ENCODE assay signal across 11 cellular contexts in the genomic region with DNA sequence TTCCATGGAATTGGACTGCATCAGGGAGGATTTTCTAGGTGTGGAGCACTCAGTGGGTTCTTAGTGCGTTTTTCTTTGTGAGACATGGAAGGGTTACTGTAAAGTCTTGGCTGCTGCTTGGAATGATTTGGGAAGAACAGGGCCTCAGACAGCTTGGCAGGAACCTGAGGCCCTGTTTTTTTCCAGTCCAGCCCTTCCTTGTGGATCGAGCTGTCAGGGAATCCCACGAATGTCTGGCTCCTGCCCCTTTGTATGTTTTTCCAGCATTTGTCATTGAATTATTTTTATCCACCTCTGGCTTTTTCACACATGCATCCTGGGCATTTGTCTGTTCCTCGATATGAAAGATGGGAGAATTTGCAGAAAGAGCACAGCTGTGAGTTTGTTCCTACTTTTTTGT.
DNase-seq lines count a peak whose midpoint lies in the region; ATAC-seq, FAIRE-seq and TF ChIP-seq lines count a peak whose summit lies in the region.
"Had no signal": no experiment of that assay in that cellular context is flagged by ENCODE, and none has a peak within 500 bp of the region (broad histone marks: within the 10 kb centered on the region; RNA-seq: fewer than 3 reads in every experiment).

No MANE protein-coding gene starts in this region.

- no peak for TF ChIP-seq POLR2A in vagina (IDR thresholded peaks at IDR 0.05)

- no peaks in the 10 kb centered on the region; the same call in 1 of the 2 replicates for H3K36me3 Mint-ChIP-seq in WTC11

- H3K27ac Mint-ChIP-seq in WTC11: peak overlapping the region; percentile 66; the same call in 1 of the 2 replicates
- H3K27ac Mint-ChIP-seq: activated naive CD8-positive, alpha-beta T cell treated with anti-CD3 and anti-CD28 coated beads for 36 hours had no signal

- H3K27me3 ChIP-seq in osteoblast (ENCODE audit: insufficient read depth, low read length): no peaks in the 10 kb centered on the region
- no peaks in the 10 kb centered on the region for H3K27me3 ChIP-seq in vagina
- H3K27me3 ChIP-seq: suprapubic skin had no signal

- intact Hi-C loops in vagina (cut with DNase I): loop anchor here (2.0 kb wide), 1 partner anchor 45 kb away; no protein-coding TSS in a partner anchor

- H3K4me3 ChIP-seq in fibroblast of the aortic adventitia (ENCODE audit: low read depth, low read length) (no peak overlapping the region), osteoblast (ENCODE audit: insufficient read depth, low read length) (no peak overlapping the region), vagina (no peak overlapping the region)
- H3K4me3 ChIP-seq: suprapubic skin had no signal

- DNase-seq in WTC11 (ENCODE audit: low spot score) (no peak), fibroblast of the aortic adventitia (ENCODE audit: low read depth) (peak; percentile 91), osteoblast (ENCODE audit: insufficient read length, low spot score, missing footprints) (no peak), vagina (ENCODE audit: extremely low spot score in 2 of 2) (no peak), NCI-H774 (lab: John Stamatoyannopoulos, UW) (no peak), left lobe of liver (ENCODE audit: low spot score) (no peak), urothelium cell line (ENCODE audit: low spot score) (no peak)
- DNase-seq: activated naive CD8-positive, alpha-beta T cell treated with anti-CD3 and anti-CD28 coated beads for 36 hours; NCI-H2081 treated with DMSO at 0.1 percent for 48 hours had no signal

- H2AFZ ChIP-seq in osteoblast (ENCODE audit: low read length): peak overlapping the region; percentile 81

- H3K9me3 ChIP-seq in osteoblast (ENCODE audit: low read depth, low read length) (no peaks in the 10 kb centered on the region), vagina (no peaks in the 10 kb centered on the region)
- H3K9me3 ChIP-seq: suprapubic skin had no signal

- H4K20me1 ChIP-seq in osteoblast (ENCODE audit: insufficient read depth, low read length): no peaks in the 10 kb centered on the region

- no peak for FAIRE-seq in urothelium cell line (lab: Jason Lieb, UNC)
- FAIRE-seq: GM12891 had no signal

- H3K4me2 ChIP-seq in osteoblast (ENCODE audit: insufficient read depth, low read length): peak overlapping the region; percentile 67

- H3K9me3 Mint-ChIP-seq in WTC11: no peaks in the 10 kb centered on the region
- H3K9me3 Mint-ChIP-seq: activated naive CD8-positive, alpha-beta T cell treated with anti-CD3 and anti-CD28 coated beads for 36 hours had no signal

- CTCF ChIA-PET in WTC11 (lab: Charles Lee): interaction anchor here (1.4 kb wide), 1 partner anchor 37 kb away, joined by 4 read pairs; no protein-coding TSS in a partner anchor

- H3K27me3 Mint-ChIP-seq in WTC11 (ENCODE audit: low read depth): no peaks in the 10 kb centered on the region
- H3K27me3 Mint-ChIP-seq: activated naive CD8-positive, alpha-beta T cell treated with anti-CD3 and anti-CD28 coated beads for 36 hours had no signal

- no peak for TF ChIP-seq CTCF in WTC11 (IDR thresholded peaks at IDR 0.05)
- no peak for TF ChIP-seq CTCF in fibroblast of the aortic adventitia (IDR thresholded peaks at IDR 0.05; ENCODE audit: insufficient read depth, low read length)
- TF ChIP-seq CTCF in osteoblast (IDR thresholded peaks at IDR 0.05; ENCODE audit: extremely low read depth, low read depth, low read length): no peak
- TF ChIP-seq CTCF in vagina (IDR thresholded peaks at IDR 0.05): no peak

- no peaks in the 10 kb centered on the region for H3K4me1 Mint-ChIP-seq in WTC11

- no peak overlapping the region for H3K4me3 Mint-ChIP-seq in WTC11
- H3K4me3 Mint-ChIP-seq: activated naive CD8-positive, alpha-beta T cell treated with anti-CD3 and anti-CD28 coated beads for 36 hours had no signal

- peak overlapping the region; percentile 95 for H3K27ac ChIP-seq in osteoblast (ENCODE audit: low read depth, low read length)
- peak overlapping the region; percentile 76 for H3K27ac ChIP-seq in vagina

- H3K4me1 ChIP-seq in osteoblast (ENCODE audit: insufficient read depth, low read length): peaks cover 33% of the 10 kb centered on the region
- H3K4me1 ChIP-seq in vagina: peaks cover 27% of the 10 kb centered on the region

- ATAC-seq in WTC11: no peak
- no peak for ATAC-seq in left lobe of liver

- H3K79me2 ChIP-seq in osteoblast (ENCODE audit: insufficient read depth, low read length): no peaks in the 10 kb centered on the region

- POLR2A ChIA-PET in WTC11 (lab: Charles Lee): no interaction called here

- H3K36me3 ChIP-seq in osteoblast (ENCODE audit: insufficient read depth, low read length) (peaks cover 6% of the 10 kb centered on the region), vagina (peaks cover 0 to 6% of the 10 kb centered on the region in 2 donors)

TF ChIP-seq in WTC11, 78 proteins besides CTCF, POLR2A, EP300 and RAD21 (continues in another document):
- TF ChIP-seq ZNF263 (CRISPR knock-in tag; IDR thresholded peaks at IDR 0.05; ENCODE audit: low read depth) (no peak), GTF2I (CRISPR knock-in tag; conservative IDR thresholded peaks at IDR 0.05) (no peak), ATF1 (CRISPR knock-in tag; IDR thresholded peaks at IDR 0.05) (no peak), GABPB1 (CRISPR knock-in tag; IDR thresholded peaks at IDR 0.05) (no peak), KAT7 (CRISPR knock-in tag; IDR thresholded peaks at IDR 0.05; ENCODE audit: borderline replicate concordance) (no peak), HMGA2 (CRISPR knock-in tag; IDR thresholded peaks at IDR 0.05) (no peak), ZNF121 (CRISPR knock-in tag; IDR thresholded peaks at IDR 0.05) (no peak), SOX15 (CRISPR knock-in tag; IDR thresholded peaks at IDR 0.05) (no peak), ZNF671 (CRISPR knock-in tag; IDR thresholded peaks at IDR 0.05) (no peak), CREM (CRISPR knock-in tag; IDR thresholded peaks at IDR 0.05) (no peak), SP1 (CRISPR knock-in tag; conservative IDR thresholded peaks at IDR 0.05) (no peak), RELA (CRISPR knock-in tag; IDR thresholded peaks at IDR 0.05; ENCODE audit: borderline replicate concordance) (no peak)
- TF ChIP-seq, protein P1, sequence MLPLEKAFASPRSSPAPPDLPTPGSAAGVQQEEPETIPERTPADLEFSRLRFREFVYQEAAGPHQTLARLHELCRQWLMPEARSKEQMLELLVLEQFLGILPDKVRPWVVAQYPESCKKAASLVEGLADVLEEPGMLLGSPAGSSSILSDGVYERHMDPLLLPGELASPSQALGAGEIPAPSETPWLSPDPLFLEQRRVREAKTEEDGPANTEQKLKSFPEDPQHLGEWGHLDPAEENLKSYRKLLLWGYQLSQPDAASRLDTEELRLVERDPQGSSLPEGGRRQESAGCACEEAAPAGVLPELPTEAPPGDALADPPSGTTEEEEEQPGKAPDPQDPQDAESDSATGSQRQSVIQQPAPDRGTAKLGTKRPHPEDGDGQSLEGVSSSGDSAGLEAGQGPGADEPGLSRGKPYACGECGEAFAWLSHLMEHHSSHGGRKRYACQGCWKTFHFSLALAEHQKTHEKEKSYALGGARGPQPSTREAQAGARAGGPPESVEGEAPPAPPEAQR (CRISPR knock-in tag; IDR thresholded peaks at IDR 0.05): no peak
- TF ChIP-seq, protein P2, sequence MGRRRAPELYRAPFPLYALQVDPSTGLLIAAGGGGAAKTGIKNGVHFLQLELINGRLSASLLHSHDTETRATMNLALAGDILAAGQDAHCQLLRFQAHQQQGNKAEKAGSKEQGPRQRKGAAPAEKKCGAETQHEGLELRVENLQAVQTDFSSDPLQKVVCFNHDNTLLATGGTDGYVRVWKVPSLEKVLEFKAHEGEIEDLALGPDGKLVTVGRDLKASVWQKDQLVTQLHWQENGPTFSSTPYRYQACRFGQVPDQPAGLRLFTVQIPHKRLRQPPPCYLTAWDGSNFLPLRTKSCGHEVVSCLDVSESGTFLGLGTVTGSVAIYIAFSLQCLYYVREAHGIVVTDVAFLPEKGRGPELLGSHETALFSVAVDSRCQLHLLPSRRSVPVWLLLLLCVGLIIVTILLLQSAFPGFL (CRISPR knock-in tag; IDR thresholded peaks at IDR 0.05; ENCODE audit: borderline replicate concordance): no peak
- TF ChIP-seq, protein P3, sequence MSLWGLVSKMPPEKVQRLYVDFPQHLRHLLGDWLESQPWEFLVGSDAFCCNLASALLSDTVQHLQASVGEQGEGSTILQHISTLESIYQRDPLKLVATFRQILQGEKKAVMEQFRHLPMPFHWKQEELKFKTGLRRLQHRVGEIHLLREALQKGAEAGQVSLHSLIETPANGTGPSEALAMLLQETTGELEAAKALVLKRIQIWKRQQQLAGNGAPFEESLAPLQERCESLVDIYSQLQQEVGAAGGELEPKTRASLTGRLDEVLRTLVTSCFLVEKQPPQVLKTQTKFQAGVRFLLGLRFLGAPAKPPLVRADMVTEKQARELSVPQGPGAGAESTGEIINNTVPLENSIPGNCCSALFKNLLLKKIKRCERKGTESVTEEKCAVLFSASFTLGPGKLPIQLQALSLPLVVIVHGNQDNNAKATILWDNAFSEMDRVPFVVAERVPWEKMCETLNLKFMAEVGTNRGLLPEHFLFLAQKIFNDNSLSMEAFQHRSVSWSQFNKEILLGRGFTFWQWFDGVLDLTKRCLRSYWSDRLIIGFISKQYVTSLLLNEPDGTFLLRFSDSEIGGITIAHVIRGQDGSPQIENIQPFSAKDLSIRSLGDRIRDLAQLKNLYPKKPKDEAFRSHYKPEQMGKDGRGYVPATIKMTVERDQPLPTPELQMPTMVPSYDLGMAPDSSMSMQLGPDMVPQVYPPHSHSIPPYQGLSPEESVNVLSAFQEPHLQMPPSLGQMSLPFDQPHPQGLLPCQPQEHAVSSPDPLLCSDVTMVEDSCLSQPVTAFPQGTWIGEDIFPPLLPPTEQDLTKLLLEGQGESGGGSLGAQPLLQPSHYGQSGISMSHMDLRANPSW (CRISPR knock-in tag; conservative IDR thresholded peaks at IDR 0.05; ENCODE audit: low read depth): no peak
- TF ChIP-seq, protein P4, sequence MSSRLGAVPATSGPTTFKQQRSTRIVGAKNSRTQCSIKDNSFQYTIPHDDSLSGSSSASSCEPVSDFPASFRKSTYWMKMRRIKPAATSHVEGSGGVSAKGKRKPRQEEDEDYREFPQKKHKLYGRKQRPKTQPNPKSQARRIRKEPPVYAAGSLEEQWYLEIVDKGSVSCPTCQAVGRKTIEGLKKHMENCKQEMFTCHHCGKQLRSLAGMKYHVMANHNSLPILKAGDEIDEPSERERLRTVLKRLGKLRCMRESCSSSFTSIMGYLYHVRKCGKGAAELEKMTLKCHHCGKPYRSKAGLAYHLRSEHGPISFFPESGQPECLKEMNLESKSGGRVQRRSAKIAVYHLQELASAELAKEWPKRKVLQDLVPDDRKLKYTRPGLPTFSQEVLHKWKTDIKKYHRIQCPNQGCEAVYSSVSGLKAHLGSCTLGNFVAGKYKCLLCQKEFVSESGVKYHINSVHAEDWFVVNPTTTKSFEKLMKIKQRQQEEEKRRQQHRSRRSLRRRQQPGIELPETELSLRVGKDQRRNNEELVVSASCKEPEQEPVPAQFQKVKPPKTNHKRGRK (CRISPR knock-in tag; IDR thresholded peaks at IDR 0.05; ENCODE audit: borderline replicate concordance): no peak
